1 cellular context compared by ENCODE assay signal in genomic region chr20:62927128-62927705, GRCh38.
TF ChIP-seq lines count a peak whose summit lies in the region.

No MANE protein-coding gene starts in this region.

TF ChIP-seq in endothelial cell of umbilical vein, 7 proteins besides CTCF, POLR2A, EP300 and RAD21:
- no peak for TF ChIP-seq GATA2 (IDR thresholded peaks at IDR 0.05; ENCODE audit: insufficient read depth, insufficient read length, low read depth, low read length)
- no peak for TF ChIP-seq MAX (IDR thresholded peaks at IDR 0.05; ENCODE audit: insufficient read depth, insufficient read length)
- TF ChIP-seq JUN (IDR thresholded peaks at IDR 0.05; ENCODE audit: borderline replicate concordance, insufficient read depth, insufficient read length, low read depth): no peak
- TF ChIP-seq FOS (IDR thresholded peaks at IDR 0.05; ENCODE audit: borderline replicate concordance, insufficient read depth, low read length): no peak
- no peak for TF ChIP-seq EZH2 (IDR thresholded peaks at IDR 0.05; ENCODE audit: borderline replicate concordance, low read depth, low read length, severe bottlenecking)
